Comparison of ENCODE assay signal across 23 cellular contexts in genomic region chr6:144723431-144723830, GRCh38.
"Had no signal": no experiment of that assay in that cellular context is flagged by ENCODE, and none has a peak within 500 bp of the region (broad histone marks: within the 10 kb centered on the region; RNA-seq: fewer than 3 reads in every experiment).

No MANE protein-coding gene starts in this region.

- DNase-seq: activated CD4-positive, alpha-beta T cell treated with anti-CD3 and anti-CD28 coated beads for 1 hour; activated T-cell treated with anti-CD3 and anti-CD28 coated beads, Interleukin-2, amount 50 U/mL, for 1 hour; amniotic stem cell; cerebellar nuclear complex; erythroblast; foreskin fibroblast; heart right ventricle; islet precursor cell; left cardiac atrium; midbrain; pancreas; psoas muscle; spleen; stimulated activated CD4-positive, alpha-beta T cell treated with anti-CD3 and anti-CD28 coated beads, Interleukin-4, amount 100 ng/mL, for 1 hour; stimulated activated naive CD8-positive, alpha-beta T cell treated with anti-CD3 and anti-CD28 coated beads, Interleukin-15, amount 100 ng/mL, for 72 hours; T-helper 9 cell; transverse colon had no signal

- H3K4me1 ChIP-seq: breast epithelium, psoas muscle, right atrium auricular region had no signal

- H3K9me3 ChIP-seq: breast epithelium, heart right ventricle, pancreas, psoas muscle, right atrium auricular region, spleen, suprapubic skin, transverse colon had no signal

- H3K4me3 Mint-ChIP-seq: nephron; stimulated activated naive CD8-positive, alpha-beta T cell treated with anti-CD3 and anti-CD28 coated beads, Interleukin-15, amount 100 ng/mL, for 72 hours had no signal

- H3K36me3 ChIP-seq: breast epithelium, pancreas, right atrium auricular region, suprapubic skin, transverse colon had no signal

- H3K9me3 Mint-ChIP-seq: nephron; stimulated activated naive CD8-positive, alpha-beta T cell treated with anti-CD3 and anti-CD28 coated beads, Interleukin-15, amount 100 ng/mL, for 72 hours had no signal

- H3K27ac ChIP-seq: breast epithelium, coronary artery, heart right ventricle, pancreas, psoas muscle, right atrium auricular region, spleen, suprapubic skin, transverse colon had no signal

- H3K27me3 ChIP-seq: breast epithelium, heart right ventricle, pancreas, right atrium auricular region, spleen, suprapubic skin, transverse colon had no signal

- H3K4me3 ChIP-seq: breast epithelium, coronary artery, heart right ventricle, pancreas, psoas muscle, right atrium auricular region, spleen, suprapubic skin, transverse colon had no signal

- H3K27ac Mint-ChIP-seq: activated naive CD4-positive, alpha-beta T cell treated with anti-CD3 and anti-CD28 coated beads, Interleukin-2, amount 50 U/mL, for 72 hours; nephron; stimulated activated naive CD8-positive, alpha-beta T cell treated with anti-CD3 and anti-CD28 coated beads, Interleukin-15, amount 100 ng/mL, for 72 hours had no signal

- ATAC-seq: activated naive CD4-positive, alpha-beta T cell treated with anti-CD3 and anti-CD28 coated beads, Interleukin-2, amount 50 U/mL, for 72 hours; heart right ventricle; left cardiac atrium; pancreas; psoas muscle; stimulated activated naive CD8-positive, alpha-beta T cell treated with anti-CD3 and anti-CD28 coated beads, Interleukin-15, amount 100 ng/mL, for 72 hours had no signal

- H3K27me3 Mint-ChIP-seq: stimulated activated naive CD8-positive, alpha-beta T cell treated with anti-CD3 and anti-CD28 coated beads, Interleukin-15, amount 100 ng/mL, for 72 hours had no signal
